ENCODE assay signal across 17 cellular contexts in genomic region chr6:33964387-33964786, GRCh38.
"Had no signal": no experiment of that assay in that cellular context is flagged by ENCODE, and none has a peak within 500 bp of the region (broad histone marks: within the 10 kb centered on the region; RNA-seq: fewer than 3 reads in every experiment).

No MANE protein-coding gene starts in this region.

- H3K27ac ChIP-seq: colonic mucosa, esophagus muscularis mucosa, foreskin keratinocyte, gastroesophageal sphincter, heart left ventricle, left lung, lower lobe of right lung had no signal

- H3K36me3 ChIP-seq: colonic mucosa, esophagus muscularis mucosa, gastroesophageal sphincter, heart left ventricle, left lung, lower lobe of right lung had no signal

- H3K9me3 Mint-ChIP-seq: dendritic cell treated with granulocyte-macrophage colony-stimulating factor and Interleukin-4, amounts not matched to agents 40 ng/mL and 50 ng/mL, for 4 days; effector memory CD8-positive, alpha-beta T cell had no signal

- ATAC-seq: effector memory CD8-positive, alpha-beta T cell; foreskin keratinocyte; gastroesophageal sphincter; heart left ventricle; left cardiac atrium; left lung; left ventricle myocardium superior; lower lobe of right lung; naive thymus-derived CD4-positive, alpha-beta T cell had no signal

- H3K4me3 ChIP-seq: colonic mucosa, esophagus muscularis mucosa, gastroesophageal sphincter, heart left ventricle, left lung, lower lobe of right lung had no signal

- H3K27ac Mint-ChIP-seq: dendritic cell treated with granulocyte-macrophage colony-stimulating factor and Interleukin-4, amounts not matched to agents 40 ng/mL and 50 ng/mL, for 4 days; effector memory CD8-positive, alpha-beta T cell had no signal

- DNase-seq: colonic mucosa; cortex of kidney; effector CD8-positive, alpha-beta T cell; effector memory CD8-positive, alpha-beta T cell; foreskin keratinocyte; hippocampal formation; left cardiac atrium; left ventricle myocardium superior; lower lobe of right lung; mesenchymal stem cell; midbrain; naive thymus-derived CD4-positive, alpha-beta T cell had no signal

- H3K27me3 ChIP-seq: colonic mucosa had no signal

- H3K9me3 ChIP-seq: colonic mucosa, left lung, lower lobe of right lung had no signal

- H3K4me1 ChIP-seq: colonic mucosa, esophagus muscularis mucosa, foreskin keratinocyte, gastroesophageal sphincter, left lung, lower lobe of right lung had no signal

- H3K4me3 Mint-ChIP-seq: dendritic cell treated with granulocyte-macrophage colony-stimulating factor and Interleukin-4, amounts not matched to agents 40 ng/mL and 50 ng/mL, for 4 days; effector memory CD8-positive, alpha-beta T cell; naive thymus-derived CD4-positive, alpha-beta T cell had no signal
